In genomic region chr20:57581202-57582028, GRCh38 we compare ENCODE assay signal across 17 cellular contexts. TPM values are rescaled to one million over a fixed set of nuclear protein-coding genes. Genes with fewer than 3 reads are reported as not detected.
DNase-seq lines count a peak whose midpoint lies in the region; ATAC-seq and TF ChIP-seq lines count a peak whose summit lies in the region.
"Had no signal": no experiment of that assay in that cellular context is flagged by ENCODE, and none has a peak within 500 bp of the region (broad histone marks: within the 10 kb centered on the region; RNA-seq: fewer than 3 reads in every experiment).

No MANE protein-coding gene starts in this region.

- no peaks in the 10 kb centered on the region for H3K36me3 ChIP-seq in HEK293 (ENCODE audit: control insufficient read depth in 2 of 2, insufficient read depth in 1 of 2, low read length in 2 of 2)
- H3K36me3 ChIP-seq in left lung = no peaks in the 10 kb centered on the region
- H3K36me3 ChIP-seq in skeletal muscle tissue (ENCODE audit: control insufficient read depth in 3 of 3, insufficient read depth in 3 of 3, low read length in 3 of 3) = no peaks in the 10 kb centered on the region
- H3K36me3 ChIP-seq: cardiac muscle cell had no signal

- H3K27ac ChIP-seq in HEK293 (ENCODE audit: extremely low read depth, low read depth, low read length) (peak overlapping the region; percentile 94), left lung (no peak overlapping the region), skeletal muscle tissue (ENCODE audit: low read depth, low read length) (peak overlapping the region; percentile 39)
- H3K27ac ChIP-seq: cardiac muscle cell, KMS-11 had no signal

- no peaks in the 10 kb centered on the region for H3K9me3 Mint-ChIP-seq in MCF 10A (ENCODE audit: unreplicated experiment)

- no peaks in the 10 kb centered on the region for H3K9me3 ChIP-seq in HEK293 (ENCODE audit: control insufficient read depth, insufficient read depth, low read depth, low read length)
- no peaks in the 10 kb centered on the region for H3K9me3 ChIP-seq in left lung
- no peaks in the 10 kb centered on the region for H3K9me3 ChIP-seq in skeletal muscle tissue (ENCODE audit: control insufficient read depth in 3 of 3, low read length in 3 of 3)

- POLR2A ChIA-PET in HEK293 (lab: Yijun Ruan, JAX) = no interaction called here
- POLR2A ChIA-PET in MCF 10A (lab: Yijun Ruan, JAX) = no interaction called here

- no peaks in the 10 kb centered on the region for H3K36me3 Mint-ChIP-seq in MCF 10A (ENCODE audit: insufficient read depth, unreplicated experiment)

- peaks cover 73% of the 10 kb centered on the region for H3K27me3 Mint-ChIP-seq in MCF 10A (ENCODE audit: insufficient read depth, unreplicated experiment)

- H3K4me3 ChIP-seq in HEK293 (ENCODE audit: low read depth, low read length) = no peak overlapping the region
- no peak overlapping the region for H3K4me3 ChIP-seq in left lung
- H3K4me3 ChIP-seq in skeletal muscle tissue (ENCODE audit: low read length in 3 of 3) = no peak overlapping the region
- H3K4me3 ChIP-seq: cardiac muscle cell, skin epidermis had no signal

- BruUV-seq in MCF 10A (replicated peaks; lab: Mats Ljungman, UMichigan) = no TSS peak

- peaks cover 0 to 86% of the 10 kb centered on the region in 2 donors for H3K27me3 ChIP-seq in left lung
- H3K27me3 ChIP-seq in skeletal muscle tissue (ENCODE audit: control insufficient read depth in 3 of 3, insufficient read depth in 3 of 3, low read length in 3 of 3) = peaks cover 42 to 67% (median 65%) of the 10 kb centered on the region in 3 donors
- H3K27me3 ChIP-seq: cardiac muscle cell had no signal

- H3K4me3 Mint-ChIP-seq in MCF 10A (ENCODE audit: unreplicated experiment) = no peak overlapping the region

- TF ChIP-seq CTCF in HEK293 (tag by site-specific recombination; IDR thresholded peaks at IDR 0.05) = peak; percentile 29; the same call in 1 of the 2 replicates
- TF ChIP-seq CTCF in left lung (IDR thresholded peaks at IDR 0.05) = no peak
- TF ChIP-seq CTCF in MCF 10A (IDR thresholded peaks at IDR 0.05; ENCODE audit: unreplicated experiment) = no peak

- no peak overlapping the region for H3K27ac Mint-ChIP-seq in MCF 10A (ENCODE audit: low read depth, unreplicated experiment)

- DNase-seq in amniotic epithelial cell (ENCODE audit: low read depth) = peak; percentile 11
- DNase-seq in left lung = peak; percentile 37 to 45
- DNase-seq in iPS-NIHi11 (ENCODE audit: low spot score) = no peak
- DNase-seq in MCF 10A (ENCODE audit: unreplicated experiment) = no peak
- DNase-seq in ureter (ENCODE audit: low spot score) = no peak
- DNase-seq: activated CD4-positive, alpha-beta T cell treated with anti-CD3 and anti-CD28 coated beads, Interleukin-2, amount 50 U/mL, for 48 hours; activated effector memory CD4-positive, alpha-beta T cell treated with Interleukin-2 at 50 U/mL for 16 hours; DND-41; NCI-H2171 had no signal

- H3K9ac ChIP-seq in skeletal muscle tissue (ENCODE audit: low read depth in 1 of 3, low read length in 3 of 3) = no peak overlapping the region
- H3K9ac ChIP-seq: KMS-11 had no signal

- intact Hi-C loops in left lung (cut with DNase I) = loop anchor here in 1 of 2 donors (10.0 kb wide), 1 partner anchor 197 kb away; no protein-coding TSS in a partner anchor
- intact Hi-C loops in MCF 10A (cut with micrococcal nuclease) = no loop called here

- ATAC-seq in left lung (peak; percentile 46), GM21360 (IDR thresholded peaks at IDR 0.05; ENCODE audit: unreplicated experiment) (no peak)
- ATAC-seq: esophagus mucosa had no signal

- H3K4me1 ChIP-seq in HEK293 (ENCODE audit: control insufficient read depth, insufficient read depth, low read length) (peaks cover 24% of the 10 kb centered on the region), left lung (peaks cover 0 to 25% of the 10 kb centered on the region in 2 donors), skeletal muscle tissue (ENCODE audit: control insufficient read depth in 3 of 3, insufficient read depth in 3 of 3, low read length in 3 of 3) (peaks cover 5 to 13% (median 13%) of the 10 kb centered on the region in 3 donors)

- no peaks in the 10 kb centered on the region for H3K4me1 Mint-ChIP-seq in MCF 10A (ENCODE audit: insufficient read depth, unreplicated experiment)

- CTCF ChIA-PET in HEK293 (lab: Yijun Ruan, JAX) = interaction anchor here (0.6 to 7.7 kb wide), 3 partner anchors 10 to 85 kb away, joined by 3 to 41 read pairs (median 33); no protein-coding TSS in a partner anchor
- CTCF ChIA-PET in MCF 10A (lab: Yijun Ruan, JAX) = interaction anchor here (1.2 to 1.4 kb wide), 2 partner anchors 12 to 67 kb away, joined by 3 read pairs; no protein-coding TSS in a partner anchor

TF ChIP-seq in HEK293, 187 proteins besides CTCF, POLR2A, EP300 and RAD21:
- TF ChIP-seq ZNF302 (tag by site-specific recombination; IDR thresholded peaks at IDR 0.05; ENCODE audit: low read depth) (no peak), ZNF341 (tag by site-specific recombination; IDR thresholded peaks at IDR 0.05; ENCODE audit: low read depth) (peak; percentile 18; the same call in 1 of the 2 replicates)

RNA-seq across cellular contexts. Expression of gene PCK1, which starts 20.5 kb away (rescaled TPM):
- total RNA-seq in left lung = not detected
- total RNA-seq in skeletal muscle tissue = 8.4 TPM
- total RNA-seq in MCF 10A (2022) = not detected in 2 replicates
- total RNA-seq in ureter = 0.57 TPM
- total RNA-seq: myocyte had no signal

RNA-seq across cellular contexts. Expression of gene ZBP1, which starts 38.8 kb away (rescaled TPM):
- total RNA-seq in left lung (1 to 10 TPM; 1.0 to 5.3 TPM), skeletal muscle tissue (under 0.01 TPM), MCF 10A (2022) (not detected in 2 replicates), ureter (2.4 TPM)
- total RNA-seq: cardiac muscle cell had no signal

RNA-seq across cellular contexts. Expression of gene CTCFL, which starts 56.5 kb away (rescaled TPM):
- total RNA-seq in left lung (not detected), skeletal muscle tissue (not detected), MCF 10A (2022) (not detected in 2 replicates), ureter (not detected)
- total RNA-seq: esophagus mucosa, myocyte had no signal

Comparison
In these comparisons a context has a peak if more than half of its experiments do, and no peak if none do; other contexts are left out.
1. H3K27ac ChIP-seq: peak in HEK293 (single experiment) and skeletal muscle tissue (single experiment); none in left lung (0 of 2).
2. DNase-seq: peak in amniotic epithelial cell (single experiment) and left lung (2 of 2); none in iPS-NIHi11 (single experiment), MCF 10A (single experiment) and ureter (single experiment).